ENCODE assay signal across 13 cellular contexts in genomic region chr12:53415752-53416389, GRCh38. TPM values are rescaled to one million over a fixed set of nuclear protein-coding genes. Genes with fewer than 3 reads are reported as not detected.
DNase-seq lines count a peak whose midpoint lies in the region; ATAC-seq and TF ChIP-seq lines count a peak whose summit lies in the region.
"Not testable (repeated sequence)": the region's sequence is repeated elsewhere in the genome, so short reads cannot be mapped to it uniquely, and the experiment has no call there.
"Had no signal": no experiment of that assay in that cellular context is flagged by ENCODE, and none has a peak within 500 bp of the region (broad histone marks: within the 10 kb centered on the region; RNA-seq: fewer than 3 reads in every experiment).

No MANE protein-coding gene starts in this region.

- not testable (repeated sequence) for H3K14ac ChIP-seq in IMR-90 (replicated peaks; ENCODE audit: low read depth, low read length)

- no CpG with 5 or more reads among the region's 2 CpGs for WGBS in IMR-90 (ENCODE audit: extremely low coverage in 2 of 2, insufficient read length in 1 of 2), 2 experiments

- H2BK120ac ChIP-seq in IMR-90 (ENCODE audit: low read depth, low read length): not testable (repeated sequence)

- intact Hi-C loops in IMR-90 (cut with micrococcal nuclease): loop anchor here (2.0 kb wide), 1 partner anchor 55 kb away; no protein-coding TSS in a partner anchor
- intact Hi-C loops in Panc1 (cut with micrococcal nuclease; ENCODE audit: unreplicated experiment): not testable (repeated sequence)

- not testable (repeated sequence) for TF ChIP-seq RAD21 in IMR-90 (IDR thresholded peaks at IDR 0.05; ENCODE audit: low read length)

- TF ChIP-seq CTCF in IMR-90 (conservative IDR thresholded peaks at IDR 0.05; ENCODE audit: low read depth, low read length); Panc1 (IDR thresholded peaks at IDR 0.05); nephron progenitor cell (IDR thresholded peaks at IDR 0.05): not testable (repeated sequence)

- not testable (repeated sequence) for BruUV-seq in IMR-90 (replicated peaks; lab: Mats Ljungman, UMichigan); Panc1 (replicated peaks; lab: Mats Ljungman, UMichigan)

- H2AFZ ChIP-seq in IMR-90 (replicated peaks; ENCODE audit: low read length, poor library complexity): not testable (repeated sequence)

- H4K91ac ChIP-seq in IMR-90 (ENCODE audit: insufficient read depth, low read depth, low read length): not testable (repeated sequence)

- H3K27me3 Mint-ChIP-seq in CD4-positive, CD25-positive, alpha-beta regulatory T cell; activated T-helper 17 cell treated with anti-CD3 and anti-CD28 coated beads, Interleukin-2, amount 50 U/mL, for 72 hours; effector memory CD8-positive, alpha-beta T cell; immature natural killer cell (ENCODE audit: low read depth in 3 of 3); nephron progenitor cell (ENCODE audit: low read depth, poor library complexity); stimulated activated naive CD8-positive, alpha-beta T cell treated with anti-CD3 and anti-CD28 coated beads, Interleukin-15, Interleukin-2, amounts not matched to agents 100 ng/mL and 50 ng/mL, for 24 hours: not testable (repeated sequence)

- not testable (repeated sequence) for H3K9me1 ChIP-seq in IMR-90 (ENCODE audit: insufficient read depth, low read length)

- H3K36me3 Mint-ChIP-seq in CD4-positive, CD25-positive, alpha-beta regulatory T cell: peaks cover 13% of the 10 kb centered on the region
- peaks cover 48% of the 10 kb centered on the region for H3K36me3 Mint-ChIP-seq in activated T-helper 17 cell treated with anti-CD3 and anti-CD28 coated beads, Interleukin-2, amount 50 U/mL, for 72 hours (ENCODE audit: low read depth)
- peaks cover 31% of the 10 kb centered on the region for H3K36me3 Mint-ChIP-seq in effector memory CD8-positive, alpha-beta T cell (ENCODE audit: insufficient read depth)
- H3K36me3 Mint-ChIP-seq in immature natural killer cell: peaks cover 11 to 20% (median 19%) of the 10 kb centered on the region in 3 donors
- peaks cover 25% of the 10 kb centered on the region for H3K36me3 Mint-ChIP-seq in nephron progenitor cell (ENCODE audit: low read depth)
- H3K36me3 Mint-ChIP-seq in stimulated activated naive CD8-positive, alpha-beta T cell treated with anti-CD3 and anti-CD28 coated beads, Interleukin-15, Interleukin-2, amounts not matched to agents 100 ng/mL and 50 ng/mL, for 24 hours (ENCODE audit: low read depth): peaks cover 29% of the 10 kb centered on the region

- H3K27me3 ChIP-seq in CD4-positive, CD25-positive, alpha-beta regulatory T cell (ENCODE audit: control insufficient read depth, insufficient read depth, low read length); IMR-90 (ENCODE audit: control insufficient read depth, insufficient read depth, low read length); Panc1 (ENCODE audit: control insufficient read depth, insufficient read depth, low read length): not testable (repeated sequence)

- not testable (repeated sequence) for H3K9me3 Mint-ChIP-seq in CD4-positive, CD25-positive, alpha-beta regulatory T cell; activated T-helper 17 cell treated with anti-CD3 and anti-CD28 coated beads, Interleukin-2, amount 50 U/mL, for 72 hours; effector memory CD8-positive, alpha-beta T cell; immature natural killer cell; nephron progenitor cell; stimulated activated naive CD8-positive, alpha-beta T cell treated with anti-CD3 and anti-CD28 coated beads, Interleukin-15, Interleukin-2, amounts not matched to agents 100 ng/mL and 50 ng/mL, for 24 hours

- H3K4me1 Mint-ChIP-seq in CD4-positive, CD25-positive, alpha-beta regulatory T cell: peaks cover 24 to 55% (median 30%) of the 10 kb centered on the region in 4 donors
- peaks cover 19% of the 10 kb centered on the region for H3K4me1 Mint-ChIP-seq in activated T-helper 17 cell treated with anti-CD3 and anti-CD28 coated beads, Interleukin-2, amount 50 U/mL, for 72 hours
- H3K4me1 Mint-ChIP-seq in effector memory CD8-positive, alpha-beta T cell (ENCODE audit: low read depth in 2 of 2): peaks cover 6 to 14% of the 10 kb centered on the region in 2 donors
- H3K4me1 Mint-ChIP-seq in immature natural killer cell (peaks cover 12 to 23% of the 10 kb centered on the region in 2 donors), nephron progenitor cell (peaks cover 40% of the 10 kb centered on the region)
- H3K4me1 Mint-ChIP-seq in stimulated activated naive CD8-positive, alpha-beta T cell treated with anti-CD3 and anti-CD28 coated beads, Interleukin-15, Interleukin-2, amounts not matched to agents 100 ng/mL and 50 ng/mL, for 24 hours (ENCODE audit: low read depth): peaks cover 82% of the 10 kb centered on the region

- dilution Hi-C loops in IMR-90 (cut with HindIII; ENCODE audit: low sequenced_read_pairs, unreplicated experiment): not testable (repeated sequence)

- ATAC-seq in CD4-positive, CD25-positive, alpha-beta regulatory T cell (ENCODE audit: low read depth in 2 of 2); activated T-helper 17 cell treated with anti-CD3 and anti-CD28 coated beads, Interleukin-2, amount 50 U/mL, for 72 hours (replicated peaks); effector memory CD8-positive, alpha-beta T cell (replicated peaks): not testable (repeated sequence)
- peak; percentile 8; the same call in 1 of the 2 replicates for ATAC-seq in IMR-90 (ENCODE audit: low read depth)
- ATAC-seq in Panc1: peak; percentile 27; the same call in 1 of the 2 replicates

- peaks cover 6 to 13% of the 10 kb centered on the region in 2 experiments; a peak in 3 of 4 replicates for H3K79me1 ChIP-seq in IMR-90 (ENCODE audit: low read depth in 1 of 2, low read length in 2 of 2)

- in situ Hi-C loops in IMR-90 (cut with MboI; ENCODE audit: low sequenced_read_pairs): loop anchor here (5.0 kb wide), 1 partner anchor 59 kb away; no protein-coding TSS in a partner anchor
- in situ Hi-C loops in Panc1 (cut with HindIII; ENCODE audit: low pct_unique_long_range_greater_than_20kb, low sequenced_read_pairs): not testable (repeated sequence)

- not testable (repeated sequence) for H2BK5ac ChIP-seq in IMR-90 (ENCODE audit: low read depth, low read length, poor library complexity, severe bottlenecking)

- H3K4me3 ChIP-seq in CD4-positive, CD25-positive, alpha-beta regulatory T cell (ENCODE audit: low read depth, low read length); IMR-90 (ENCODE audit: insufficient read depth, low read depth, low read length); Panc1 (ENCODE audit: low read depth in 2 of 2, low read length in 2 of 2): not testable (repeated sequence)

- H3K9me3 ChIP-seq in CD4-positive, CD25-positive, alpha-beta regulatory T cell (ENCODE audit: control insufficient read depth in 2 of 2, low read length in 2 of 2); IMR-90 (ENCODE audit: control insufficient read depth, insufficient read depth, low read length); Panc1 (ENCODE audit: control insufficient read depth, insufficient read depth, low read depth, low read length): not testable (repeated sequence)

- H3K4ac ChIP-seq in IMR-90 (ENCODE audit: low read depth, low read length): not testable (repeated sequence)

- not testable (repeated sequence) for H2AK9ac ChIP-seq in IMR-90 (replicated peaks; ENCODE audit: low read depth, low read length, poor library complexity)

- not testable (repeated sequence) for H3K27ac ChIP-seq in CD4-positive, CD25-positive, alpha-beta regulatory T cell (ENCODE audit: insufficient read depth, low read length, poor library complexity, severe bottlenecking); IMR-90 (ENCODE audit: insufficient read depth, low read length); Panc1 (ENCODE audit: low read length)

- not testable (repeated sequence) for DNase-seq in CD4-positive, CD25-positive, alpha-beta regulatory T cell; IMR-90; Panc1 (ENCODE audit: low read depth, low spot score); effector memory CD8-positive, alpha-beta T cell; immature natural killer cell; nephron progenitor cell

- not testable (repeated sequence) for H3K18ac ChIP-seq in IMR-90 (ENCODE audit: low read depth, low read length)

- H3K4me2 ChIP-seq in IMR-90 (ENCODE audit: low read depth, low read length): not testable (repeated sequence)

- peak overlapping the region in 2 of 3 donors; percentile 14 to 59 for H3K27ac Mint-ChIP-seq in CD4-positive, CD25-positive, alpha-beta regulatory T cell
- peak overlapping the region; percentile 29 for H3K27ac Mint-ChIP-seq in activated T-helper 17 cell treated with anti-CD3 and anti-CD28 coated beads, Interleukin-2, amount 50 U/mL, for 72 hours
- H3K27ac Mint-ChIP-seq in effector memory CD8-positive, alpha-beta T cell: peak overlapping the region; percentile 71 to 94
- H3K27ac Mint-ChIP-seq in immature natural killer cell: peak overlapping the region in 4 of 6 donors; percentile 39 to 77 (median 41)
- peak overlapping the region; percentile 55 for H3K27ac Mint-ChIP-seq in nephron progenitor cell
- peak overlapping the region; percentile 11 for H3K27ac Mint-ChIP-seq in stimulated activated naive CD8-positive, alpha-beta T cell treated with anti-CD3 and anti-CD28 coated beads, Interleukin-15, Interleukin-2, amounts not matched to agents 100 ng/mL and 50 ng/mL, for 24 hours

- CTCF ChIA-PET in IMR-90 (lab: Yijun Ruan, JAX); Panc1 (lab: Charles Lee): not testable (repeated sequence)

- not testable (repeated sequence) for H2AK5ac ChIP-seq in IMR-90 (ENCODE audit: low read depth, low read length)

- not testable (repeated sequence) for H2BK15ac ChIP-seq in IMR-90 (ENCODE audit: low read depth, low read length)

- H3K4me1 ChIP-seq in CD4-positive, CD25-positive, alpha-beta regulatory T cell (ENCODE audit: control insufficient read depth, insufficient read depth, low read length, poor library complexity, severe bottlenecking): peaks cover 11% of the 10 kb centered on the region
- H3K4me1 ChIP-seq in IMR-90 (ENCODE audit: control insufficient read depth, insufficient read depth, low read length): not testable (repeated sequence)
- H3K4me1 ChIP-seq in Panc1 (ENCODE audit: control insufficient read depth, insufficient read depth, low read length): peaks cover 16% of the 10 kb centered on the region

- H2BK20ac ChIP-seq in IMR-90 (ENCODE audit: low read depth, low read length): not testable (repeated sequence)

- H3K4me3 Mint-ChIP-seq in CD4-positive, CD25-positive, alpha-beta regulatory T cell; activated T-helper 17 cell treated with anti-CD3 and anti-CD28 coated beads, Interleukin-2, amount 50 U/mL, for 72 hours; effector memory CD8-positive, alpha-beta T cell; immature natural killer cell; nephron progenitor cell; stimulated activated naive CD8-positive, alpha-beta T cell treated with anti-CD3 and anti-CD28 coated beads, Interleukin-15, Interleukin-2, amounts not matched to agents 100 ng/mL and 50 ng/mL, for 24 hours: not testable (repeated sequence)

- not testable (repeated sequence) for H4K20me1 ChIP-seq in IMR-90 (ENCODE audit: insufficient read depth, low read length)

- POLR2A ChIA-PET in IMR-90 (lab: Charles Lee; ENCODE audit: unreplicated experiment); Panc1 (lab: Charles Lee): not testable (repeated sequence)

- H3K9ac ChIP-seq in IMR-90 (ENCODE audit: low read depth, low read length): not testable (repeated sequence)

- peaks cover 23% of the 10 kb centered on the region for H3K36me3 ChIP-seq in CD4-positive, CD25-positive, alpha-beta regulatory T cell (ENCODE audit: control insufficient read depth, insufficient read depth, low read length)
- H3K36me3 ChIP-seq in IMR-90 (ENCODE audit: control insufficient read depth, insufficient read depth, low read length) (peaks cover 15% of the 10 kb centered on the region), Panc1 (ENCODE audit: control insufficient read depth, insufficient read depth, low read length) (peaks cover 22% of the 10 kb centered on the region)

- not testable (repeated sequence) for TF ChIP-seq POLR2A in IMR-90 (IDR thresholded peaks at IDR 0.05; ENCODE audit: low read depth, low read length)

- not testable (repeated sequence) for H3K56ac ChIP-seq in IMR-90 (ENCODE audit: extremely low read depth, insufficient read depth, low read length)

- not testable (repeated sequence) for H4K8ac ChIP-seq in IMR-90 (ENCODE audit: low read depth in 2 of 2, low read length in 2 of 2)

- H3K23ac ChIP-seq in IMR-90 (ENCODE audit: low read depth, low read length): not testable (repeated sequence)

- H4K5ac ChIP-seq in IMR-90 (ENCODE audit: low read depth, low read length): not testable (repeated sequence)

RNA-seq across cellular contexts. Expression of gene AMHR2, which starts 7.8 kb away (rescaled TPM):
- not detected for total RNA-seq in CD4-positive, CD25-positive, alpha-beta regulatory T cell
- polyA plus RNA-seq in CD4-positive, CD25-positive, alpha-beta regulatory T cell: not detected
- total RNA-seq in IMR-90 (2012; rRNA removed) (not detected in 2 replicates), Panc1 (2021; ENCODE audit: unreplicated experiment) (0.13 TPM)
- polyA plus RNA-seq in IMR-90 (2012; rRNA removed) (not detected in 2 replicates), immature natural killer cell (under 1 TPM in 1 of 3 donors, not detected in 2; 0.19 TPM)
- polyA plus RNA-seq in IMR-90 (2012; cell fraction: cytosol; rRNA removed): not detected in 2 replicates
- polyA plus RNA-seq in IMR-90 (2012; cell fraction: nucleus; rRNA removed; ENCODE audit: low replicate concordance): 0.04 TPM in 1 of 2 replicates, not detected in the other
- polyA plus RNA-seq in Panc1 (2012; ENCODE audit: insufficient read length): not detected
- total RNA-seq in activated T-helper 17 cell treated with anti-CD3 and anti-CD28 coated beads, Interleukin-2, amount 50 U/mL, for 72 hours: not detected
- total RNA-seq: activated naive CD4-positive, alpha-beta T cell treated with anti-CD3 and anti-CD28 coated beads for 36 hours; Calu3; GM23248; HT-29; tibial nerve had no signal
- polyA plus RNA-seq: GM23248 had no signal

RNA-seq across cellular contexts. Expression of gene PRR13, which starts 25.7 kb away (rescaled TPM):
- 187 TPM for total RNA-seq in CD4-positive, CD25-positive, alpha-beta regulatory T cell
- polyA plus RNA-seq in CD4-positive, CD25-positive, alpha-beta regulatory T cell: 100 to 1,000 TPM; 525 to 639 (median 574) TPM
- total RNA-seq in IMR-90 (2012; rRNA removed) (25.5 and 31.4 TPM in 2 replicates), Panc1 (2021; ENCODE audit: unreplicated experiment) (454 TPM)
- polyA plus RNA-seq in IMR-90 (2012; rRNA removed) (95.7 and 114 TPM in 2 replicates), immature natural killer cell (1,000 to 10,000 TPM in 1 of 3 donors, 100 to 1,000 TPM in 2; 527 to 1,019 (median 714) TPM)
- 64.4 and 67.7 TPM in 2 replicates for polyA plus RNA-seq in IMR-90 (2012; cell fraction: cytosol; rRNA removed)
- 27.8 and 46.6 TPM in 2 replicates for polyA plus RNA-seq in IMR-90 (2012; cell fraction: nucleus; rRNA removed; ENCODE audit: low replicate concordance)
- 425 TPM for polyA plus RNA-seq in Panc1 (2012; ENCODE audit: insufficient read length)
- 100 to 1,000 TPM; 193 to 216 TPM for total RNA-seq in activated T-helper 17 cell treated with anti-CD3 and anti-CD28 coated beads, Interleukin-2, amount 50 U/mL, for 72 hours

RNA-seq across cellular contexts. Expression of gene SP1, which starts 35.9 kb away (rescaled TPM):
- total RNA-seq in CD4-positive, CD25-positive, alpha-beta regulatory T cell: 79.0 TPM
- polyA plus RNA-seq in CD4-positive, CD25-positive, alpha-beta regulatory T cell: 1 to 10 TPM; 8.1 to 9.3 (median 8.2) TPM
- total RNA-seq in IMR-90 (2012; rRNA removed) (45.0 and 53.6 TPM in 2 replicates), Panc1 (2021; ENCODE audit: unreplicated experiment) (81.0 TPM)
- polyA plus RNA-seq in IMR-90 (2012; rRNA removed) (19.7 and 21.2 TPM in 2 replicates), immature natural killer cell (10 to 100 TPM in 1 of 3 donors, 1 to 10 TPM in 2; 3.4 to 12.2 (median 4.8) TPM)
- 4.3 and 9.9 TPM in 2 replicates for polyA plus RNA-seq in IMR-90 (2012; cell fraction: cytosol; rRNA removed)
- polyA plus RNA-seq in IMR-90 (2012; cell fraction: nucleus; rRNA removed; ENCODE audit: low replicate concordance): 24.6 and 42.1 TPM in 2 replicates
- polyA plus RNA-seq in Panc1 (2012; ENCODE audit: insufficient read length): 33.6 TPM
- total RNA-seq in activated T-helper 17 cell treated with anti-CD3 and anti-CD28 coated beads, Interleukin-2, amount 50 U/mL, for 72 hours: 10 to 100 TPM; 80.9 to 91.5 TPM

RNA-seq across cellular contexts. Expression of gene PCBP2, which starts 36.0 kb away (rescaled TPM):
- 931 TPM for total RNA-seq in CD4-positive, CD25-positive, alpha-beta regulatory T cell
- 100 to 1,000 TPM; 113 to 150 (median 134) TPM for polyA plus RNA-seq in CD4-positive, CD25-positive, alpha-beta regulatory T cell
- total RNA-seq in IMR-90 (2012; rRNA removed) (190 and 198 TPM in 2 replicates), Panc1 (2021; ENCODE audit: unreplicated experiment) (836 TPM)
- polyA plus RNA-seq in IMR-90 (2012; rRNA removed) (409 and 586 TPM in 2 replicates), immature natural killer cell (100 to 1,000 TPM in 1 of 3 donors, 10 to 100 TPM in 2; 79.2 to 102 (median 92.2) TPM)
- polyA plus RNA-seq in IMR-90 (2012; cell fraction: cytosol; rRNA removed): 248 and 496 TPM in 2 replicates
- 390 and 761 TPM in 2 replicates for polyA plus RNA-seq in IMR-90 (2012; cell fraction: nucleus; rRNA removed; ENCODE audit: low replicate concordance)
- polyA plus RNA-seq in Panc1 (2012; ENCODE audit: insufficient read length): 703 TPM
- total RNA-seq in activated T-helper 17 cell treated with anti-CD3 and anti-CD28 coated beads, Interleukin-2, amount 50 U/mL, for 72 hours: 100 to 1,000 TPM; 763 to 862 TPM

Comparison
In these comparisons a context has a peak if more than half of its experiments do, and no peak if none do; other contexts are left out.
1. H3K27ac Mint-ChIP-seq: peak in every context shown above with its lines; median percentile 82 in effector memory CD8-positive, alpha-beta T cell; 55 in nephron progenitor cell; 41 in immature natural killer cell; 36 in CD4-positive, CD25-positive, alpha-beta regulatory T cell; 29 in activated T-helper 17 cell treated with anti-CD3 and anti-CD28 coated beads, Interleukin-2, amount 50 U/mL, for 72 hours; 11 in stimulated activated naive CD8-positive, alpha-beta T cell treated with anti-CD3 and anti-CD28 coated beads, Interleukin-15, Interleukin-2, amounts not matched to agents 100 ng/mL and 50 ng/mL, for 24 hours.